In the genomic region with DNA sequence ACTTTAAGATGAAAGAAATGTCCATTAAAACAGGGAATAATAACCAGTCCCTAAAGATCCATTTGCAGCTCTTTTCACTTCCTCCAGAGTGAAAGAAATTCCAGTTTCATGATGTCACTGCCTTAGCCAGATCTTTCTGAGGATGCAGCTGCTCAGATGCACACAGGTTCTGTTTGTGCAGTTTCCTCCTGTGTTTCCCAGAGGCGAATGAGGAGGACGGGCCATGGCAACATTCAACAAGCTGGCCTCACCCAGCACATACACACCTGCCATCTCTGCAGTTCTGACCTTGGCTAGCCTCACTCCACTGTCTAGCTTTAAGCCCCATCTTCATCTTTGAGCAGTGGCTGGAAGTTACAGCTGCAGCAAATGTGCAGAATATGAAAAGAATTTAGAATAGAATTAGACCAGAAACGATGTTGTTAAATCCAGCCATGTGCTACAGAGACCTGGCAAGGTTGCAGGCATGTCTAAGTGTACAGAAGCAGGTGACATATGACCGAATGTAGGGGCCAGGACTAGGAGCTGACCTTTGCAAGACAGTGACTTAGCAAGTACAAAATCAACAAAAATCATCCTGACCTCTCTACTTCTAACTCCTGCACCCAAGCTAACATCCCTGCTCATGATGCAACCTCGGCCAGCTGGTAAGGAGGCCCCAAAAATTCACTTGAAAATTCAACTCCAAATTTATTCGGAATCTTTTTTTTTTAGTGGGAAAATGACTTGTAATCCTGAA, we compare ENCODE assay signal across 9 cellular contexts. TPM values are rescaled to one million over a fixed set of nuclear protein-coding genes. Genes with fewer than 3 reads are reported as not detected.
A peak's percentile ranks its signal among the peaks of the same experiment; 100 is the strongest.
DNase-seq lines count a peak whose midpoint lies in the region; ATAC-seq and TF ChIP-seq lines count a peak whose summit lies in the region.
"Had no signal": no experiment of that assay in that cellular context is flagged by ENCODE, and none has a peak within 500 bp of the region (broad histone marks: within the 10 kb centered on the region; RNA-seq: fewer than 3 reads in every experiment).

No MANE protein-coding gene starts in this region.

- H3K4me3 ChIP-seq in hepatocyte, result no peak overlapping the region

- H3K4me3 Mint-ChIP-seq in WTC11, result no peak overlapping the region
- H3K4me3 Mint-ChIP-seq in stimulated activated naive B cell treated with anti-CD40 and anti-IgM and Interleukin-4, amounts not matched to agents 10 μg/mL and 1 μg/mL and 100 μg/mL, for 72 hours, result no peak overlapping the region

- H3K79me2 ChIP-seq in hepatocyte, result no peaks in the 10 kb centered on the region

- H3K4me2 ChIP-seq in hepatocyte, result peak overlapping the region; percentile 2

- no peak overlapping the region for H3K27ac Mint-ChIP-seq in WTC11
- H3K27ac Mint-ChIP-seq in stimulated activated naive B cell treated with anti-CD40 and anti-IgM and Interleukin-4, amounts not matched to agents 10 μg/mL and 1 μg/mL and 100 μg/mL, for 72 hours, result no peak overlapping the region

- peaks cover 7% of the 10 kb centered on the region for H3K4me1 Mint-ChIP-seq in WTC11
- no peaks in the 10 kb centered on the region for H3K4me1 Mint-ChIP-seq in stimulated activated naive B cell treated with anti-CD40 and anti-IgM and Interleukin-4, amounts not matched to agents 10 μg/mL and 1 μg/mL and 100 μg/mL, for 72 hours

- peaks cover 16% of the 10 kb centered on the region for H3K4me1 ChIP-seq in hepatocyte (ENCODE audit: insufficient read depth)

- H3K27me3 ChIP-seq in hepatocyte, result no peaks in the 10 kb centered on the region

- H3K27me3 Mint-ChIP-seq in WTC11 (ENCODE audit: low read depth), result peaks cover 7% of the 10 kb centered on the region; the same call in 1 of the 2 replicates
- H3K27me3 Mint-ChIP-seq in stimulated activated naive B cell treated with anti-CD40 and anti-IgM and Interleukin-4, amounts not matched to agents 10 μg/mL and 1 μg/mL and 100 μg/mL, for 72 hours, result peaks cover 20% of the 10 kb centered on the region in 2 donors

- ATAC-seq in WTC11, result no peak
- ATAC-seq in stimulated activated naive B cell treated with anti-CD40 and anti-IgM and Interleukin-4, amounts not matched to agents 10 μg/mL and 1 μg/mL and 100 μg/mL, for 72 hours (replicated peaks), result no peak
- no peak for ATAC-seq in HG03565 (IDR thresholded peaks at IDR 0.05; ENCODE audit: unreplicated experiment)

- POLR2A ChIA-PET in WTC11 (lab: Charles Lee), result interaction anchor here (0.5 to 0.6 kb wide), 2 partner anchors 21 to 55 kb away, joined by 3 to 4 read pairs; no protein-coding TSS in a partner anchor

- peaks cover 15% of the 10 kb centered on the region for H3K36me3 Mint-ChIP-seq in WTC11
- H3K36me3 Mint-ChIP-seq in stimulated activated naive B cell treated with anti-CD40 and anti-IgM and Interleukin-4, amounts not matched to agents 10 μg/mL and 1 μg/mL and 100 μg/mL, for 72 hours, result no peaks in the 10 kb centered on the region

- DNase-seq in HS-27A (ENCODE audit: low read depth) (peak; percentile 15), WTC11 (ENCODE audit: low spot score) (no peak), hepatocyte (ENCODE audit: low spot score) (peak; percentile 71), stromal cell of bone marrow (ENCODE audit: low read depth) (peak; percentile 45), SIG-M5 treated with dmso at 0.1 percent for 504 hours (lab: John Stamatoyannopoulos, UW; ENCODE audit: unreplicated experiment) (no peak)
- DNase-seq in stimulated activated naive B cell treated with anti-CD40 and anti-IgM and Interleukin-4, amounts not matched to agents 10 μg/mL and 1 μg/mL and 100 μg/mL, for 72 hours, result no peak
- DNase-seq: activated naive CD4-positive, alpha-beta T cell treated with Interleukin-2 at 50 U/mL for 16 hours; stimulated activated CD4-positive, alpha-beta T cell treated with anti-CD3 and anti-CD28 coated beads, Interleukin-1b, Interleukin-23, amount 100 ng/mL, for 48 hours had no signal

- TF ChIP-seq CTCF in WTC11 (IDR thresholded peaks at IDR 0.05) (no peak), hepatocyte (IDR thresholded peaks at IDR 0.05; ENCODE audit: poor library complexity) (no peak)

- no peaks in the 10 kb centered on the region for H3K9me2 ChIP-seq in hepatocyte (replicated peaks; ENCODE audit: insufficient read depth)

- H2AFZ ChIP-seq in hepatocyte, result no peak overlapping the region

- WGBS in hepatocyte (ENCODE audit: low lambda C conversion rate, missing lambda C conversion rate), result 51% methylated on average over 6 of the region's 6 CpGs

- peak overlapping the region; percentile 86 for H3K27ac ChIP-seq in hepatocyte

- H4K20me1 ChIP-seq in hepatocyte (ENCODE audit: insufficient read depth, poor library complexity, severe bottlenecking), result no peaks in the 10 kb centered on the region

- no peaks in the 10 kb centered on the region for H3K36me3 ChIP-seq in hepatocyte (replicated peaks; ENCODE audit: insufficient read depth, low read depth)

- no peaks in the 10 kb centered on the region for H3K9me3 ChIP-seq in hepatocyte (ENCODE audit: low read depth)

- peaks cover 22% of the 10 kb centered on the region for H3K9me3 Mint-ChIP-seq in WTC11
- H3K9me3 Mint-ChIP-seq in stimulated activated naive B cell treated with anti-CD40 and anti-IgM and Interleukin-4, amounts not matched to agents 10 μg/mL and 1 μg/mL and 100 μg/mL, for 72 hours, result no peaks in the 10 kb centered on the region

- CTCF ChIA-PET in WTC11 (lab: Charles Lee), result interaction anchor here (0.9 to 3.4 kb wide), 6 partner anchors 10 to 137 kb away, joined by 3 to 33 read pairs (median 4); a partner anchor contains a TSS

TF ChIP-seq in WTC11, 78 proteins besides CTCF, POLR2A, EP300 and RAD21:
- TF ChIP-seq GABPB1 (CRISPR knock-in tag; IDR thresholded peaks at IDR 0.05) (peak; percentile 47; the same call in 1 of the 2 replicates), GTF2I (CRISPR knock-in tag; conservative IDR thresholded peaks at IDR 0.05) (no peak), NFE2L1 (CRISPR knock-in tag; IDR thresholded peaks at IDR 0.05) (no peak)

RNA-seq across cellular contexts. Expression of a gene that starts 35.0 kb away (rescaled TPM):
- total RNA-seq in WTC11 (2021) (2.1 to 3.6 TPM (median 3.3 TPM) in 3 replicates), hepatocyte (0.84 and 1.6 TPM in 2 replicates)
- polyA plus RNA-seq in hepatocyte, result 1.1 and 1.6 TPM in 2 replicates

Comparison
In these comparisons a context has a peak if more than half of its experiments do, and no peak if none do; other contexts are left out.
1. DNase-seq: peak in HS-27A (single experiment), hepatocyte (single experiment) and stromal cell of bone marrow (single experiment); none in WTC11 (single experiment), stimulated activated naive B cell treated with anti-CD40 and anti-IgM and Interleukin-4, amounts not matched to agents 10 μg/mL and 1 μg/mL and 100 μg/mL, for 72 hours (single experiment) and SIG-M5 treated with dmso at 0.1 percent for 504 hours (single experiment).